9 cellular contexts compared by ENCODE assay signal in the genomic region with DNA sequence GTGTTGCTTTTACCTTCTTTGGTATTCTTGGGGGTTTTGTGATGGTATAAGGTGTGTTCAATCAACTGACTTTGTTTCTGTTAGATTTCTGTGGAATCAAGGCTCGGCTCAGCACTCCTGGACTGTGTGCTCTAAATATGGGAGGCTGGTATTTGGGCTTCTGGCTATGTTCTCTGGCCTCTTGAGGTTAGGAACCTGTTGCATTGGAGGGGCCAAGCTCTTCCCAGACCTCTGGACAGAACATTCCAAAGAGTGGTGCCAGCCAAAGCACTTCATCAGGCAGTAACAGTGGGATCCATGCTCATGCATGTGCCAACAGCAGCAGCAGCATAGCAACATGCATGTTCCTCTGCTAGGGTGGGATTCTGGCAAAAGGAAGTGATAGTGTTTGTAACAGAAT. TPM values are rescaled to one million over a fixed set of nuclear protein-coding genes. Genes with fewer than 3 reads are reported as not detected.
"Had no signal": no experiment of that assay in that cellular context is flagged by ENCODE, and none has a peak within 500 bp of the region (broad histone marks: within the 10 kb centered on the region; RNA-seq: fewer than 3 reads in every experiment).

No MANE protein-coding gene starts in this region.

- H3K36me3 ChIP-seq: HAP-1 had no signal

- H3K27ac Mint-ChIP-seq: GM23338 had no signal

- H3K4me1 Mint-ChIP-seq: GM23338 had no signal

- H3K4me2 ChIP-seq: GM23338 had no signal

- H3K4me3 ChIP-seq: GM23338, HAP-1, K562 had no signal

- FAIRE-seq: H1, H54, HTR-8/SVneo, K562 had no signal

- H3K9me3 Mint-ChIP-seq: GM23338 had no signal

- ATAC-seq: GM23338, HCT116, K562 had no signal

- H2AFZ ChIP-seq: GM23338 had no signal

- DNase-seq: IMR-90 had no signal

- H3K4me1 ChIP-seq: HAP-1 had no signal

- H3K4me3 Mint-ChIP-seq: GM23338 had no signal

RNA-seq across cellular contexts. Expression of a gene that starts 8.3 kb away (rescaled TPM):
- total RNA-seq: GM23338, H1, HT-29, IMR-90, K562 had no signal

RNA-seq across cellular contexts. Expression of a gene that starts 11.1 kb away (rescaled TPM):
- total RNA-seq: GM23338, H1, HT-29, IMR-90, K562 had no signal

RNA-seq across cellular contexts. Expression of a gene that starts 37.4 kb away (rescaled TPM):
- total RNA-seq: GM23338, H1, HT-29, IMR-90, K562 had no signal

RNA-seq across cellular contexts. Expression of a gene that starts 39.5 kb away (rescaled TPM):
- total RNA-seq: GM23338, H1, HT-29, IMR-90 had no signal

RNA-seq across cellular contexts. Expression of a gene that starts 45.9 kb away (rescaled TPM):
- total RNA-seq: GM23338, H1, HT-29, IMR-90, K562 had no signal
